Comparison of ENCODE assay signal across 21 cellular contexts in genomic region chr10:45532501-45532900, GRCh38.
A peak's percentile ranks its signal among the peaks of the same experiment; 100 is the strongest.
DNase-seq lines count a peak whose midpoint lies in the region; ATAC-seq and TF ChIP-seq lines count a peak whose summit lies in the region.
"Had no signal": no experiment of that assay in that cellular context is flagged by ENCODE, and none has a peak within 500 bp of the region (broad histone marks: within the 10 kb centered on the region; RNA-seq: fewer than 3 reads in every experiment).

No MANE protein-coding gene starts in this region.

- intact Hi-C loops in upper lobe of right lung (cut with DNase I), result no loop called here

- no peaks in the 10 kb centered on the region for H3K27me3 ChIP-seq in upper lobe of right lung
- H3K27me3 ChIP-seq: cardiac muscle cell, SJSA1, stomach, tibial artery had no signal

- DNase-seq in NCI-H2171 treated with DMSO at 0.1 percent for 48 hours (lab: John Stamatoyannopoulos, UW), result peak; percentile 32
- no peak for DNase-seq in NCI-H2171 (lab: John Stamatoyannopoulos, UW)
- DNase-seq in SK-MEL-5 (ENCODE audit: low read depth, low spot score), result peak; percentile 21
- DNase-seq in erythroblast (lab: John Stamatoyannopoulos, UW), result peak; percentile 11 to 38
- DNase-seq in upper lobe of right lung, result no peak
- DNase-seq in NAMALWA (ENCODE audit: low spot score), result no peak
- no peak for DNase-seq in NCI-H1694 treated with DMSO at 0.1 percent for 48 hours (lab: John Stamatoyannopoulos, UW)
- DNase-seq: 8988T; activated CD4-positive, alpha-beta T cell treated with anti-CD3 and anti-CD28 coated beads, Interleukin-2, amount 10 ng/mL, durations not matched to agents 24 days and 14 days; activated naive CD4-positive, alpha-beta T cell treated with anti-CD3 and anti-CD28 coated beads, Interleukin-2, amount 10 ng/mL, durations not matched to agents 7 days and 5 days; amniotic stem cell; Caco-2; head of caudate nucleus; NCI-H526 treated with DMSO at 0.1 percent for 48 hours; stomach; tibial artery had no signal

- no peak for TF ChIP-seq POLR2A in erythroblast (IDR thresholded peaks at IDR 0.05; ENCODE audit: low read length)

- no peak overlapping the region for H3K4me3 ChIP-seq in upper lobe of right lung
- H3K4me3 ChIP-seq: cardiac muscle cell, SJSA1, stomach, tibial artery had no signal

- in situ Hi-C loops in SK-MEL-5 (cut with HindIII; ENCODE audit: low pct_unique_long_range_greater_than_20kb, low sequenced_read_pairs), result no loop called here

- no peaks in the 10 kb centered on the region for H3K4me1 ChIP-seq in upper lobe of right lung
- H3K4me1 ChIP-seq: Caco-2, SJSA1, tibial artery had no signal

- TF ChIP-seq CTCF in upper lobe of right lung (IDR thresholded peaks at IDR 0.05), result no peak

- peaks cover 9% of the 10 kb centered on the region for H3K36me3 ChIP-seq in upper lobe of right lung
- H3K36me3 ChIP-seq: cardiac muscle cell, SJSA1 had no signal

- no peak overlapping the region for H3K27ac ChIP-seq in upper lobe of right lung
- H3K27ac ChIP-seq: cardiac muscle cell, SJSA1, stomach, tibial artery, VCaP had no signal

- no peaks in the 10 kb centered on the region for H3K9me3 ChIP-seq in upper lobe of right lung
- H3K9me3 ChIP-seq: Caco-2, SJSA1, stomach, tibial artery had no signal

- ATAC-seq in upper lobe of right lung (peak; percentile 36), HG02981 (IDR thresholded peaks at IDR 0.05; ENCODE audit: unreplicated experiment) (no peak)
- ATAC-seq: sciatic nerve had no signal

Comparison
In these comparisons a context has a peak if more than half of its experiments do, and no peak if none do; other contexts are left out.
1. DNase-seq: peak in NCI-H2171 treated with DMSO at 0.1 percent for 48 hours (single experiment), SK-MEL-5 (single experiment) and erythroblast (2 of 2); none in NCI-H2171 (single experiment), upper lobe of right lung (single experiment), NAMALWA (single experiment) and NCI-H1694 treated with DMSO at 0.1 percent for 48 hours (single experiment).